In genomic region chr2:120762341-120763061, GRCh38 we compare ENCODE assay signal across 31 cellular contexts. TPM values are rescaled to one million over a fixed set of nuclear protein-coding genes. Genes with fewer than 3 reads are reported as not detected.
DNase-seq lines count a peak whose midpoint lies in the region; ATAC-seq and TF ChIP-seq lines count a peak whose summit lies in the region.
"Had no signal": no experiment of that assay in that cellular context is flagged by ENCODE, and none has a peak within 500 bp of the region (broad histone marks: within the 10 kb centered on the region; RNA-seq: fewer than 3 reads in every experiment).

No MANE protein-coding gene starts in this region.

- ATAC-seq in Right ventricle myocardium inferior = no peak
- no peak for ATAC-seq in GM18870 (IDR thresholded peaks at IDR 0.05; ENCODE audit: unreplicated experiment)
- ATAC-seq: pancreas had no signal

- H2BK12ac ChIP-seq in mesenchymal stem cell (ENCODE audit: low read length in 2 of 2) = peak overlapping the region; percentile 94 to 98
- no peak overlapping the region for H2BK12ac ChIP-seq in trophoblast cell (ENCODE audit: low read length)

- H2AFZ ChIP-seq in mesenchymal stem cell (ENCODE audit: low read depth, low read length) (no peak overlapping the region), trophoblast cell (ENCODE audit: insufficient read depth, low read length, poor library complexity) (no peak overlapping the region)
- H2AFZ ChIP-seq: GM23248 had no signal

- no peak overlapping the region for H3K23ac ChIP-seq in mesenchymal stem cell (ENCODE audit: low read length in 2 of 2)
- H3K23ac ChIP-seq in trophoblast cell (ENCODE audit: low read length) = no peak overlapping the region

- H2BK15ac ChIP-seq in mesenchymal stem cell (ENCODE audit: low read depth, poor library complexity, severe bottlenecking) = no peak overlapping the region

- H3K79me2 ChIP-seq in trophoblast cell (ENCODE audit: control insufficient read depth, insufficient read depth, low read length, poor library complexity) = peaks cover under 1% of the 10 kb centered on the region

- H3K4me3 Mint-ChIP-seq in HFFc6 (no peak overlapping the region), type B pancreatic cell (no peak overlapping the region)
- H3K4me3 Mint-ChIP-seq: activated CD4-positive, alpha-beta T cell treated with anti-CD3 and anti-CD28 coated beads, Interleukin-2, amount 10 ng/mL, durations not matched to agents 24 days and 14 days; CD4-positive, alpha-beta memory T cell; nephron progenitor cell had no signal

- WGBS in mesenchymal stem cell = 93% methylated on average over 15 of the region's 15 CpGs
- no CpG with 5 or more reads among the region's 15 CpGs for WGBS in trophoblast cell (ENCODE audit: extremely low coverage, insufficient coverage, insufficient read length)

- peak overlapping the region; percentile 47 for H3K27ac Mint-ChIP-seq in HFFc6
- H3K27ac Mint-ChIP-seq in type B pancreatic cell = no peak overlapping the region
- H3K27ac Mint-ChIP-seq: activated CD4-positive, alpha-beta T cell treated with anti-CD3 and anti-CD28 coated beads, Interleukin-2, amount 10 ng/mL, durations not matched to agents 24 days and 14 days; CD4-positive, alpha-beta memory T cell; nephron progenitor cell had no signal

- H3K18ac ChIP-seq in mesenchymal stem cell (ENCODE audit: low read depth in 1 of 2, low read length in 2 of 2) (peak overlapping the region; percentile 37), trophoblast cell (ENCODE audit: low read length) (no peak overlapping the region)

- H3K36me3 Mint-ChIP-seq in HFFc6 (ENCODE audit: low read depth) (peaks cover 6% of the 10 kb centered on the region), type B pancreatic cell (no peaks in the 10 kb centered on the region)
- H3K36me3 Mint-ChIP-seq: CD4-positive, alpha-beta memory T cell had no signal

- no peaks in the 10 kb centered on the region for H3K36me3 ChIP-seq in left ventricle myocardium inferior
- H3K36me3 ChIP-seq in mesenchymal stem cell (ENCODE audit: control insufficient read depth in 1 of 2, insufficient read depth in 2 of 2, low read depth in 1 of 2, low read length in 2 of 2) = peaks cover 0 to 9% of the 10 kb centered on the region in 2 experiments
- no peaks in the 10 kb centered on the region for H3K36me3 ChIP-seq in trophoblast cell (ENCODE audit: control insufficient read depth in 1 of 2, insufficient read depth in 2 of 2, low read length in 2 of 2)
- H3K36me3 ChIP-seq: cardiac muscle cell, esophagus muscularis mucosa, pancreas, upper lobe of left lung had no signal

- DNase-seq in Right ventricle myocardium inferior (ENCODE audit: missing footprints) = peak; percentile 55
- no peak for DNase-seq in left ventricle myocardium inferior
- DNase-seq in HFFc6 = no peak
- DNase-seq in mesenchymal stem cell = no peak
- peak; percentile 58 for DNase-seq in type B pancreatic cell (ENCODE audit: extremely low spot score, unreplicated experiment)
- no peak for DNase-seq in GM10266 (ENCODE audit: extremely low spot score)
- DNase-seq in trophoblast cell = no peak
- DNase-seq: activated CD4-positive, alpha-beta T cell treated with anti-CD3 and anti-CD28 coated beads, Interleukin-2, amount 10 ng/mL, durations not matched to agents 24 days and 14 days; activated CD8-positive, alpha-beta memory T cell treated with anti-CD3 and anti-CD28 coated beads for 24 hours; activated gamma-delta T cell; activated T-cell treated with anti-CD3 and anti-CD28 coated beads for 4 hours; AML-193; CD4-positive, alpha-beta memory T cell; foreskin fibroblast; GM23248; NCI-H1694; NCI-H446; NCI-H82; nephron progenitor cell; stimulated activated CD4-positive, alpha-beta T cell treated with anti-CD3 and anti-CD28 coated beads, Interleukin-12 subunit alpha, Interleukin-12 subunit beta, amount 100 ng/mL, for 4 hours; stimulated activated CD4-positive, alpha-beta T cell treated with anti-CD3 and anti-CD28 coated beads, Interleukin-2, amount 100 ng/mL, for 48 hours; T1000 had no signal

- H3K4me2 ChIP-seq in mesenchymal stem cell (ENCODE audit: low read length, poor library complexity, severe bottlenecking) = no peak overlapping the region
- no peak overlapping the region for H3K4me2 ChIP-seq in trophoblast cell (ENCODE audit: low read length)

- H3K27me3 ChIP-seq in left ventricle myocardium inferior (ENCODE audit: low read depth) (peaks cover 22% of the 10 kb centered on the region), mesenchymal stem cell (ENCODE audit: control insufficient read depth in 1 of 2, insufficient read depth in 1 of 2, low read length in 2 of 2) (no peaks in the 10 kb centered on the region), trophoblast cell (ENCODE audit: insufficient read depth, low read length) (no peaks in the 10 kb centered on the region)
- H3K27me3 ChIP-seq: cardiac muscle cell, esophagus muscularis mucosa, upper lobe of left lung had no signal

- intact Hi-C loops in Right ventricle myocardium inferior (cut with DNase I) (no loop called here), left ventricle myocardium inferior (cut with micrococcal nuclease) (no loop called here)

- H3K27me3 Mint-ChIP-seq in HFFc6 (ENCODE audit: insufficient read depth) (no peaks in the 10 kb centered on the region; the same call in 1 of the 2 replicates), type B pancreatic cell (peaks cover 2% of the 10 kb centered on the region)

- H4K12ac ChIP-seq in trophoblast cell (ENCODE audit: low read depth, low read length) = no peak overlapping the region

- H3K4me1 Mint-ChIP-seq in HFFc6 (ENCODE audit: low read depth) (peaks cover 96% of the 10 kb centered on the region), type B pancreatic cell (ENCODE audit: unreplicated experiment) (peaks cover 66% of the 10 kb centered on the region)
- H3K4me1 Mint-ChIP-seq: activated CD4-positive, alpha-beta T cell treated with anti-CD3 and anti-CD28 coated beads, Interleukin-2, amount 10 ng/mL, durations not matched to agents 24 days and 14 days; CD4-positive, alpha-beta memory T cell had no signal

- H2AK5ac ChIP-seq in mesenchymal stem cell (ENCODE audit: low read length, severe bottlenecking) = no peak overlapping the region
- H2AK5ac ChIP-seq in trophoblast cell (ENCODE audit: low read length) = no peak overlapping the region

- H3K4me3 ChIP-seq in left ventricle myocardium inferior (no peak overlapping the region), mesenchymal stem cell (ENCODE audit: insufficient read depth in 1 of 2, low read depth in 1 of 2, low read length in 2 of 2) (no peak overlapping the region), trophoblast cell (ENCODE audit: low read depth, low read length) (no peak overlapping the region)
- H3K4me3 ChIP-seq: A549, cardiac muscle cell, esophagus muscularis mucosa, GM23248, lung, mucosa of descending colon, pancreas, upper lobe of left lung had no signal

- peak overlapping the region; percentile 90 for H4K91ac ChIP-seq in mesenchymal stem cell (ENCODE audit: low read length)
- no peak overlapping the region for H4K91ac ChIP-seq in trophoblast cell (ENCODE audit: low read depth, low read length)

- H2BK120ac ChIP-seq in mesenchymal stem cell (ENCODE audit: low read depth, low read length) = peak overlapping the region; percentile 40
- H2BK120ac ChIP-seq in trophoblast cell (ENCODE audit: insufficient read depth, low read length, poor library complexity) = no peak overlapping the region

- H3K27ac ChIP-seq in left ventricle myocardium inferior (replicated peaks) (no peak overlapping the region), mesenchymal stem cell (ENCODE audit: low read length, poor library complexity, severe bottlenecking) (no peak overlapping the region), trophoblast cell (ENCODE audit: low read depth, low read length) (no peak overlapping the region)
- H3K27ac ChIP-seq: cardiac muscle cell, esophagus muscularis mucosa, GM23248, pancreas, upper lobe of left lung, VCaP had no signal

- peaks cover 52% of the 10 kb centered on the region for H3K4me1 ChIP-seq in left ventricle myocardium inferior
- peaks cover 58% of the 10 kb centered on the region for H3K4me1 ChIP-seq in mesenchymal stem cell (ENCODE audit: control insufficient read depth, insufficient read depth, low read depth, low read length)
- H3K4me1 ChIP-seq in trophoblast cell (ENCODE audit: control insufficient read depth in 1 of 2, insufficient read depth in 2 of 2, low read length in 2 of 2) = peaks cover 31 to 36% of the 10 kb centered on the region in 2 experiments
- H3K4me1 ChIP-seq: pancreas had no signal

- no peak overlapping the region for H2BK5ac ChIP-seq in mesenchymal stem cell (ENCODE audit: low read depth, low read length, poor library complexity, severe bottlenecking)
- no peak overlapping the region for H2BK5ac ChIP-seq in trophoblast cell (ENCODE audit: low read depth, low read length, poor library complexity)

- H3K14ac ChIP-seq in mesenchymal stem cell (ENCODE audit: low read length in 2 of 2) (peak overlapping the region in 1 of 2 experiments; percentile 71), trophoblast cell (ENCODE audit: low read length) (no peak overlapping the region)

- H3K9me3 Mint-ChIP-seq in HFFc6 (no peaks in the 10 kb centered on the region), type B pancreatic cell (no peaks in the 10 kb centered on the region)
- H3K9me3 Mint-ChIP-seq: activated CD4-positive, alpha-beta T cell treated with anti-CD3 and anti-CD28 coated beads, Interleukin-2, amount 10 ng/mL, durations not matched to agents 24 days and 14 days; nephron progenitor cell had no signal

- no peak overlapping the region for H3K9ac ChIP-seq in mesenchymal stem cell (ENCODE audit: low read length)
- H3K9ac ChIP-seq in trophoblast cell (ENCODE audit: low read length) = no peak overlapping the region
- H3K9ac ChIP-seq: GM23248 had no signal

- H4K8ac ChIP-seq in mesenchymal stem cell (ENCODE audit: low read length) (peak overlapping the region; percentile 35), trophoblast cell (ENCODE audit: low read depth, low read length) (no peak overlapping the region)

- TF ChIP-seq CTCF in left ventricle myocardium inferior (IDR thresholded peaks at IDR 0.05; ENCODE audit: borderline replicate concordance) (no peak), HFFc6 (IDR thresholded peaks at IDR 0.05) (no peak), type B pancreatic cell (conservative IDR thresholded peaks at IDR 0.05) (no peak), GM10266 (IDR thresholded peaks at IDR 0.05; ENCODE audit: control insufficient read depth, insufficient read depth, low read depth, missing control alignments) (no peak)

- no peaks in the 10 kb centered on the region for H3K9me3 ChIP-seq in left ventricle myocardium inferior (replicated peaks)
- no peaks in the 10 kb centered on the region for H3K9me3 ChIP-seq in mesenchymal stem cell (ENCODE audit: control insufficient read depth, low read length)
- no peaks in the 10 kb centered on the region for H3K9me3 ChIP-seq in trophoblast cell (ENCODE audit: insufficient read depth, low read depth, low read length)
- H3K9me3 ChIP-seq: A549, esophagus muscularis mucosa, mucosa of descending colon, pancreas, upper lobe of left lung had no signal

- H3K79me1 ChIP-seq in mesenchymal stem cell (replicated peaks; ENCODE audit: low read length, poor library complexity, severe bottlenecking) (peaks cover 55% of the 10 kb centered on the region), trophoblast cell (ENCODE audit: low read length) (peaks cover 15% of the 10 kb centered on the region)

- H3K4ac ChIP-seq in mesenchymal stem cell (ENCODE audit: low read depth in 1 of 2, low read length in 2 of 2) (peak overlapping the region; percentile 6 to 76), trophoblast cell (ENCODE audit: low read depth, low read length) (no peak overlapping the region)

RNA-seq across cellular contexts. Expression of gene GLI2, which starts 26.8 kb away (rescaled TPM):
- 2.2 TPM for total RNA-seq in Right ventricle myocardium inferior
- 2.4 TPM for total RNA-seq in left ventricle myocardium inferior
- 10 to 100 TPM; 40.2 to 46.1 (median 41.9) TPM for total RNA-seq in HFFc6 (2021; fragmentation: NEBNext Ultra II Directional; extraction: Animal tissue kit (Norgen Biotek cat#: 25700))
- polyA plus RNA-seq in mesenchymal stem cell (2013, experiment 1 of 2) = 28.9 TPM
- polyA plus RNA-seq in mesenchymal stem cell (2013, experiment 2 of 2) = 29.5 TPM
- total RNA-seq in type B pancreatic cell (ENCODE audit: low replicate concordance) = 10.5 and 28.6 TPM in 2 replicates
- polyA plus RNA-seq in trophoblast cell (2013) = 2.7 and 3.4 TPM in 2 replicates
- total RNA-seq: CD4-positive, alpha-beta memory T cell had no signal
- polyA plus RNA-seq: CD4-positive, alpha-beta memory T cell had no signal

Comparison
In these comparisons a context has a peak if more than half of its experiments do, and no peak if none do; other contexts are left out.
1. DNase-seq: peak in Right ventricle myocardium inferior (single experiment) and type B pancreatic cell (single experiment); none in left ventricle myocardium inferior (single experiment), HFFc6 (single experiment), mesenchymal stem cell (single experiment), GM10266 (single experiment) and trophoblast cell (0 of 2).